Comparison of ENCODE assay signal across 8 cellular contexts in genomic region chr7:2734761-2735571, GRCh38. TPM values are rescaled to one million over a fixed set of nuclear protein-coding genes. Genes with fewer than 3 reads are reported as not detected.
DNase-seq lines count a peak whose midpoint lies in the region; ATAC-seq, FAIRE-seq and TF ChIP-seq lines count a peak whose summit lies in the region.

No MANE protein-coding gene starts in this region.

- H3K79me1 ChIP-seq in H1 (ENCODE audit: low read depth, low read length), result peaks cover 14% of the 10 kb centered on the region

- ATAC-seq in HG02610 (IDR thresholded peaks at IDR 0.05; ENCODE audit: unreplicated experiment), result no peak
- ATAC-seq in GM21526 (IDR thresholded peaks at IDR 0.05; ENCODE audit: low FRiP score, unreplicated experiment), result no peak

- H3K4me3 ChIP-seq in H1 (ENCODE audit: extremely low read depth in 1 of 4, insufficient read depth in 2 of 4, low read depth in 3 of 4, low read length in 4 of 4), result no peak overlapping the region

- H3K23ac ChIP-seq in H1 (ENCODE audit: insufficient read length), result no peak overlapping the region

- no peak overlapping the region for H4K91ac ChIP-seq in H1 (replicated peaks; ENCODE audit: insufficient read length, low read length)

- H3K27ac Mint-ChIP-seq in osteocyte (ENCODE audit: unreplicated experiment), result no peak overlapping the region

- no peak overlapping the region for H3K4me2 ChIP-seq in H1 (ENCODE audit: insufficient read depth in 1 of 2, low read depth in 2 of 2, low read length in 2 of 2)

- TF ChIP-seq POLR2A in H1 (IDR thresholded peaks at IDR 0.05; ENCODE audit: control extremely low read depth in 1 of 2, low read depth in 2 of 2, low read length in 2 of 2), result no peak

- peaks cover 0 to 70% of the 10 kb centered on the region in 2 experiments; a peak in 2 of 4 replicates for H3K79me2 ChIP-seq in H1 (ENCODE audit: control insufficient read depth in 1 of 2, insufficient read depth in 2 of 2, low read length in 2 of 2)

- H3K4me1 ChIP-seq in H1 (replicated peaks in 1 of 4; ENCODE audit: control insufficient read depth in 3 of 4, insufficient read depth in 4 of 4, low read length in 3 of 4), result peaks cover 0 to 12% (median 5%) of the 10 kb centered on the region in 4 experiments; a peak in 4 of 7 replicates

- no peak overlapping the region for H3K14ac ChIP-seq in H1 (ENCODE audit: insufficient read length)

- no peak for TF ChIP-seq RAD21 in H1 (IDR thresholded peaks at IDR 0.05 in 1 of 2, conservative IDR thresholded peaks at IDR 0.05 in 1 of 2; ENCODE audit: low read depth in 2 of 2, low read length in 2 of 2)

- TF ChIP-seq EP300 in H1 (IDR thresholded peaks at IDR 0.05; ENCODE audit: borderline replicate concordance in 1 of 2, low read depth in 2 of 2, low read length in 2 of 2), result no peak

- H2BK5ac ChIP-seq in H1 (ENCODE audit: low read depth, low read length), result peak overlapping the region; percentile 36

- H3K4ac ChIP-seq in H1 (replicated peaks; ENCODE audit: insufficient read length, low read depth, low read length), result no peak overlapping the region

- no peak overlapping the region for H2AK5ac ChIP-seq in H1 (ENCODE audit: low read depth, low read length)

- no peaks in the 10 kb centered on the region for H3K23me2 ChIP-seq in H1 (ENCODE audit: low read depth, low read length)

- CTCF ChIA-PET in H1 (lab: Charles Lee; ENCODE audit: partially characterized antibody), result interaction anchor here (0.5 to 3.1 kb wide), 7 partner anchors 16 to 132 kb away, joined by 3 to 13 read pairs (median 4); no protein-coding TSS in a partner anchor

- no peaks in the 10 kb centered on the region for H3K9me3 ChIP-seq in H1 (ENCODE audit: insufficient read depth in 2 of 2, low read depth in 1 of 2, low read length in 1 of 2)

- no peaks in the 10 kb centered on the region for H3K4me1 Mint-ChIP-seq in osteocyte (ENCODE audit: unreplicated experiment)

- no peak overlapping the region for H3K4me3 Mint-ChIP-seq in osteocyte (ENCODE audit: unreplicated experiment)

- H3K27me3 Mint-ChIP-seq in osteocyte (ENCODE audit: unreplicated experiment), result no peaks in the 10 kb centered on the region

- no peak overlapping the region for H2BK15ac ChIP-seq in H1 (ENCODE audit: low read length)

- H3K9me3 Mint-ChIP-seq in osteocyte (ENCODE audit: unreplicated experiment), result no peaks in the 10 kb centered on the region

- H4K8ac ChIP-seq in H1 (ENCODE audit: extremely low read depth, insufficient read depth, low read length), result no peak overlapping the region; the same call in 1 of the 2 replicates

- no peak overlapping the region for H3K56ac ChIP-seq in H1 (replicated peaks; ENCODE audit: insufficient read length, low read depth, low read length)

- FAIRE-seq in H1 (lab: Jason Lieb, UNC), result no peak

- no peak overlapping the region for H2BK20ac ChIP-seq in H1 (ENCODE audit: low read length)

- TF ChIP-seq CTCF in H1 (IDR thresholded peaks at IDR 0.05; ENCODE audit: control extremely low read depth in 1 of 3, insufficient read depth in 1 of 3, low read depth in 1 of 3, low read length in 3 of 3) (no peak), osteocyte (IDR thresholded peaks at IDR 0.05) (no peak)

- peaks cover 25% of the 10 kb centered on the region for H3K36me3 Mint-ChIP-seq in osteocyte (ENCODE audit: unreplicated experiment)

- POLR2A ChIA-PET in H1 (lab: Charles Lee; ENCODE audit: partially characterized antibody), result interaction anchor here (0.7 to 1.9 kb wide), 3 partner anchors 16 to 110 kb away, joined by 3 to 5 read pairs (median 3); no protein-coding TSS in a partner anchor

- H3K18ac ChIP-seq in H1 (ENCODE audit: extremely low read depth, low read length), result no peak overlapping the region

- H4K5ac ChIP-seq in H1 (ENCODE audit: insufficient read length, low read depth, low read length), result no peak overlapping the region

- no peak overlapping the region for H2BK120ac ChIP-seq in H1 (replicated peaks; ENCODE audit: low read depth, low read length)

- H2BK12ac ChIP-seq in H1 (ENCODE audit: low read depth, low read length), result peak overlapping the region; percentile 20; the same call in 1 of the 2 replicates

- peaks cover 11 to 23% of the 10 kb centered on the region in 2 experiments for H4K20me1 ChIP-seq in H1 (replicated peaks in 1 of 2; ENCODE audit: control insufficient read depth in 1 of 2, insufficient read depth in 2 of 2, low read length in 2 of 2)

- H2AFZ ChIP-seq in H1 (ENCODE audit: low read length), result no peak overlapping the region

- DNase-seq in DMS153 treated with DMSO at 0.1 percent for 48 hours (lab: John Stamatoyannopoulos, UW; ENCODE audit: unreplicated experiment), result peak; percentile 56
- DNase-seq in NCI-H1436 (lab: John Stamatoyannopoulos, UW), result peak; percentile 50
- DNase-seq in H1 (ENCODE audit: low read depth in 1 of 2, low spot score in 2 of 2), result no peak
- peak; percentile 71 for DNase-seq in osteocyte (ENCODE audit: extremely low spot score, unreplicated experiment)
- DNase-seq in OCI-M2 (lab: John Stamatoyannopoulos, UW; ENCODE audit: unreplicated experiment), result no peak
- no peak for DNase-seq in NCI-H1694 (lab: John Stamatoyannopoulos, UW)

- H3K9ac ChIP-seq in H1 (replicated peaks in 1 of 4; ENCODE audit: extremely low read depth in 1 of 4, low read depth in 3 of 4, low read length in 3 of 4), result peak overlapping the region in 1 of 4 experiments; percentile 13; a peak in 1 of 7 replicates

- H3K27ac ChIP-seq in H1 (ENCODE audit: low read depth, low read length), result no peak overlapping the region

- WGBS in H1 (ENCODE audit: extremely low coverage in 1 of 2, insufficient coverage in 1 of 2, insufficient read length in 1 of 2, insufficient replicate concordance in 2 of 2, low coverage in 1 of 2, low lambda C conversion rate in 2 of 2, missing lambda C conversion rate in 1 of 2), 2 experiments, result 90% methylated on average over 33 of the region's 33 CpGs; no CpG with 5 or more reads in 1 of the 2 experiments

- no peaks in the 10 kb centered on the region for H3K27me3 ChIP-seq in H1 (replicated peaks in 1 of 4; ENCODE audit: control insufficient read depth in 3 of 4, extremely low read depth in 1 of 4, insufficient read depth in 3 of 4, low read length in 3 of 4)

- peaks cover 7 to 13% (median 12%) of the 10 kb centered on the region in 4 experiments for H3K36me3 ChIP-seq in H1 (ENCODE audit: control insufficient read depth in 2 of 4, insufficient read depth in 4 of 4, low read length in 3 of 4)

TF ChIP-seq in H1, 55 proteins besides CTCF, POLR2A, EP300 and RAD21:
- TF ChIP-seq JUN (IDR thresholded peaks at IDR 0.05; ENCODE audit: low read depth, low read length) (no peak), POU5F1 (IDR thresholded peaks at IDR 0.05; ENCODE audit: low read depth, low read length) (no peak), CBX5 (IDR thresholded peaks at IDR 0.05; ENCODE audit: low read depth, low read length) (no peak), E2F6 (IDR thresholded peaks at IDR 0.05) (no peak), CHD1 (IDR thresholded peaks at IDR 0.05; ENCODE audit: low read depth, low read length) (no peak), POLR2AphosphoS5 (IDR thresholded peaks at IDR 0.05; ENCODE audit: low read depth, low read length) (no peak), ASH2L (IDR thresholded peaks at IDR 0.05; ENCODE audit: low read length) (no peak), TCF12 (IDR thresholded peaks at IDR 0.05; ENCODE audit: low read depth, low read length) (no peak), SP1 (IDR thresholded peaks at IDR 0.05; ENCODE audit: low read depth, low read length) (no peak), SIRT6 (IDR thresholded peaks at IDR 0.05; ENCODE audit: low read length) (no peak), KDM4A (IDR thresholded peaks at IDR 0.05; ENCODE audit: low read depth, low read length, severe bottlenecking) (no peak)

RNA-seq across cellular contexts. Expression of gene AMZ1, which starts 47.0 kb away (rescaled TPM):
- total RNA-seq in H1 (2021; fragmentation: NEBNext Ultra II Directional; extraction: Animal tissue kit (Norgen Biotek cat#: 25700)), result 0.82 and 1.4 TPM in 2 replicates
- 0.59 and 1.1 TPM in 2 replicates for polyA plus RNA-seq in H1 (2011; rRNA removed)
- polyA plus RNA-seq in H1 (2011; cell fraction: cytosol; rRNA removed), result 0.58 TPM
- 1.2 TPM for polyA plus RNA-seq in H1 (2011; cell fraction: nucleus; rRNA removed)
- polyA plus RNA-seq in H1 (2012, experiment 1 of 2), result 0.33 to 1.3 TPM (median 0.91 TPM) in 4 replicates
- 0.16 TPM for polyA plus RNA-seq in H1 (2012, experiment 2 of 2)
- polyA plus RNA-seq in H1 (2013, experiment 1 of 2), result 0.65 TPM
- polyA plus RNA-seq in H1 (2013, experiment 2 of 2), result 0.63 TPM
- 0.82 and 0.90 TPM in 2 replicates for polyA minus RNA-seq in H1 (2011; rRNA and poly(A)+ RNA removed)
- polyA minus RNA-seq in H1 (2011; cell fraction: cytosol; rRNA and poly(A)+ RNA removed), result 2.0 TPM
- 2.9 TPM for polyA minus RNA-seq in H1 (2011; cell fraction: nucleus; rRNA and poly(A)+ RNA removed)
- total RNA-seq in osteocyte, result 5.8 and 6.6 TPM in 2 replicates

Comparison
In these comparisons a context has a peak if more than half of its experiments do, and no peak if none do; other contexts are left out.
1. DNase-seq: peak in DMS153 treated with DMSO at 0.1 percent for 48 hours (single experiment), NCI-H1436 (single experiment) and osteocyte (single experiment); none in H1 (0 of 2), OCI-M2 (single experiment) and NCI-H1694 (single experiment).